In genomic region chr19:17687141-17687856, GRCh38 we compare ENCODE assay signal across 11 cellular contexts. TPM values are rescaled to one million over a fixed set of nuclear protein-coding genes. Genes with fewer than 3 reads are reported as not detected.
DNase-seq lines count a peak whose midpoint lies in the region; TF ChIP-seq lines count a peak whose summit lies in the region.
"Had no signal": no experiment of that assay in that cellular context is flagged by ENCODE, and none has a peak within 500 bp of the region (broad histone marks: within the 10 kb centered on the region; RNA-seq: fewer than 3 reads in every experiment).

No MANE protein-coding gene starts in this region.

- peaks cover 10% of the 10 kb centered on the region for H3K27me3 ChIP-seq in endodermal cell (ENCODE audit: control insufficient read depth, insufficient read depth, low read length, poor library complexity, severe bottlenecking)

- H3K36me3 Mint-ChIP-seq in endodermal cell (ENCODE audit: low read depth): no peaks in the 10 kb centered on the region
- H3K36me3 Mint-ChIP-seq in progenitor cell of endocrine pancreas (ENCODE audit: insufficient read depth): no peaks in the 10 kb centered on the region
- peaks cover 2% of the 10 kb centered on the region for H3K36me3 Mint-ChIP-seq in T-helper 2 cell treated with Interferon-gamma antibody and Interleukin-4, amounts not matched to agents 5 μg/mL and 100 μg/mL, for 36 hours (ENCODE audit: low read depth)

- 0 to 4% methylated on average over 6 to 18 of the region's 24 CpGs for WGBS in endodermal cell (ENCODE audit: insufficient coverage in 1 of 2, insufficient read length in 1 of 2), 2 experiments

- peak overlapping the region; percentile 78 for H3K4me3 ChIP-seq in endodermal cell (ENCODE audit: low read length)
- H3K4me3 ChIP-seq: left lung had no signal

- no peak overlapping the region for H3K9ac ChIP-seq in endodermal cell (ENCODE audit: extremely low read depth, low read length, poor library complexity, severe bottlenecking)

- no peaks in the 10 kb centered on the region for H3K36me3 ChIP-seq in endodermal cell (ENCODE audit: control insufficient read depth, insufficient read depth, low read length)
- H3K36me3 ChIP-seq: left lung had no signal

- peak overlapping the region; percentile 21 for H3K27ac Mint-ChIP-seq in endodermal cell
- no peak overlapping the region for H3K27ac Mint-ChIP-seq in progenitor cell of endocrine pancreas
- no peak overlapping the region for H3K27ac Mint-ChIP-seq in T-helper 2 cell treated with Interferon-gamma antibody and Interleukin-4, amounts not matched to agents 5 μg/mL and 100 μg/mL, for 36 hours
- H3K27ac Mint-ChIP-seq: activated naive CD4-positive, alpha-beta T cell treated with anti-CD3 and anti-CD28 coated beads for 36 hours had no signal

- no peaks in the 10 kb centered on the region for H3K9me3 ChIP-seq in endodermal cell (ENCODE audit: control insufficient read depth, low read length)
- H3K9me3 ChIP-seq: left lung had no signal

- no peak overlapping the region for H3K27ac ChIP-seq in endodermal cell (ENCODE audit: low read depth, low read length)
- H3K27ac ChIP-seq: left lung had no signal

- peak in 2 of 3 experiments; percentile 42 to 52 for DNase-seq in NCI-H1417 (lab: John Stamatoyannopoulos, UW)
- no peak for DNase-seq in NCI-H1417 treated with DMSO at 0.1 percent for 48 hours (lab: John Stamatoyannopoulos, UW)
- DNase-seq in NCI-H524 (lab: John Stamatoyannopoulos, UW): peak; percentile 47 to 57
- peak; percentile 84 for DNase-seq in endodermal cell
- no peak for DNase-seq in progenitor cell of endocrine pancreas (ENCODE audit: low spot score, unreplicated experiment)
- no peak for DNase-seq in GM19240 (ENCODE audit: insufficient read length, low spot score)
- DNase-seq in T-helper 2 cell treated with Interferon-gamma antibody and Interleukin-4, amounts not matched to agents 5 μg/mL and 100 μg/mL, for 36 hours (ENCODE audit: low spot score): no peak
- no peak for DNase-seq in NCI-H345 treated with DMSO at 0.1 percent for 48 hours (lab: John Stamatoyannopoulos, UW; ENCODE audit: unreplicated experiment)

- H3K4me3 Mint-ChIP-seq in endodermal cell: peak overlapping the region; percentile 71
- H3K4me3 Mint-ChIP-seq in progenitor cell of endocrine pancreas (ENCODE audit: low read depth): peak overlapping the region; percentile 69
- no peak overlapping the region for H3K4me3 Mint-ChIP-seq in T-helper 2 cell treated with Interferon-gamma antibody and Interleukin-4, amounts not matched to agents 5 μg/mL and 100 μg/mL, for 36 hours
- H3K4me3 Mint-ChIP-seq: activated naive CD4-positive, alpha-beta T cell treated with anti-CD3 and anti-CD28 coated beads for 36 hours had no signal

- no peaks in the 10 kb centered on the region for H3K4me1 ChIP-seq in endodermal cell (ENCODE audit: control insufficient read depth, insufficient read depth, low read length)

- H3K27me3 Mint-ChIP-seq in endodermal cell (ENCODE audit: insufficient read depth) (peaks cover 4% of the 10 kb centered on the region), progenitor cell of endocrine pancreas (peaks cover 56% of the 10 kb centered on the region)
- peaks cover 48% of the 10 kb centered on the region for H3K27me3 Mint-ChIP-seq in T-helper 2 cell treated with Interferon-gamma antibody and Interleukin-4, amounts not matched to agents 5 μg/mL and 100 μg/mL, for 36 hours (ENCODE audit: low read depth)

- no peaks in the 10 kb centered on the region for H3K9me3 Mint-ChIP-seq in endodermal cell
- H3K9me3 Mint-ChIP-seq in progenitor cell of endocrine pancreas (ENCODE audit: low read depth): no peaks in the 10 kb centered on the region
- H3K9me3 Mint-ChIP-seq in T-helper 2 cell treated with Interferon-gamma antibody and Interleukin-4, amounts not matched to agents 5 μg/mL and 100 μg/mL, for 36 hours: no peaks in the 10 kb centered on the region
- H3K9me3 Mint-ChIP-seq: activated naive CD4-positive, alpha-beta T cell treated with anti-CD3 and anti-CD28 coated beads for 36 hours had no signal

- H3K4me1 Mint-ChIP-seq in endodermal cell (peaks cover 7% of the 10 kb centered on the region), progenitor cell of endocrine pancreas (ENCODE audit: low read depth) (peaks cover 3% of the 10 kb centered on the region)
- peaks cover 4% of the 10 kb centered on the region for H3K4me1 Mint-ChIP-seq in T-helper 2 cell treated with Interferon-gamma antibody and Interleukin-4, amounts not matched to agents 5 μg/mL and 100 μg/mL, for 36 hours (ENCODE audit: low read depth)

- TF ChIP-seq CTCF in endodermal cell (conservative IDR thresholded peaks at IDR 0.05) (no peak), progenitor cell of endocrine pancreas (IDR thresholded peaks at IDR 0.05; ENCODE audit: unreplicated experiment) (no peak)

RNA-seq across cellular contexts. Expression of gene UNC13A, which starts 0.9 kb away (rescaled TPM):
- total RNA-seq in endodermal cell (10 to 100 TPM in 1 of 2 donors, 1 to 10 TPM in 1; 5.6 to 10.7 TPM), progenitor cell of endocrine pancreas (3.9 and 4.0 TPM in 2 replicates)
- polyA plus RNA-seq in endodermal cell (2013, experiment 1 of 2): 2.8 TPM
- 2.2 TPM for polyA plus RNA-seq in endodermal cell (2013, experiment 2 of 2)
- total RNA-seq: skeletal muscle tissue had no signal

RNA-seq across cellular contexts. Expression of gene MAP1S, which starts 32.0 kb away (rescaled TPM):
- 10 to 100 TPM; 90.2 to 96.7 TPM for total RNA-seq in endodermal cell
- polyA plus RNA-seq in endodermal cell (2013, experiment 1 of 2): 41.4 TPM
- polyA plus RNA-seq in endodermal cell (2013, experiment 2 of 2): 38.1 TPM
- 74.9 and 94.2 TPM in 2 replicates for total RNA-seq in progenitor cell of endocrine pancreas

Comparison
In these comparisons a context has a peak if more than half of its experiments do, and no peak if none do; other contexts are left out.
1. DNase-seq: peak in NCI-H1417 (2 of 3), NCI-H524 (2 of 2) and endodermal cell (single experiment); none in NCI-H1417 treated with DMSO at 0.1 percent for 48 hours (single experiment), progenitor cell of endocrine pancreas (single experiment), GM19240 (single experiment), T-helper 2 cell treated with Interferon-gamma antibody and Interleukin-4, amounts not matched to agents 5 μg/mL and 100 μg/mL, for 36 hours (single experiment) and NCI-H345 treated with DMSO at 0.1 percent for 48 hours (single experiment).